Comparison of ENCODE assay signal across 12 cellular contexts in genomic region chr1:8239306-8240023, GRCh38.
DNase-seq lines count a peak whose midpoint lies in the region; ATAC-seq, FAIRE-seq and TF ChIP-seq lines count a peak whose summit lies in the region.
"Had no signal": no experiment of that assay in that cellular context is flagged by ENCODE, and none has a peak within 500 bp of the region (broad histone marks: within the 10 kb centered on the region; RNA-seq: fewer than 3 reads in every experiment).

No MANE protein-coding gene starts in this region.

- no peak for TF ChIP-seq RAD21 in A549 (conservative IDR thresholded peaks at IDR 0.05 in 1 of 2, IDR thresholded peaks at IDR 0.05 in 1 of 2)

- CTCF ChIA-PET in A549 (lab: Yijun Ruan, JAX), result interaction anchor here (0.7 to 2.4 kb wide), 10 partner anchors 38 to 225 kb away, joined by 3 to 9 read pairs (median 4); no protein-coding TSS in a partner anchor

- TF ChIP-seq CTCF in A549 (IDR thresholded peaks at IDR 0.05), result no peak

- peak overlapping the region; percentile 3 for H3K9ac ChIP-seq in NT2/D1 (ENCODE audit: insufficient read length, low read depth)

- no peaks in the 10 kb centered on the region for H3K9me3 ChIP-seq in A549
- H3K9me3 ChIP-seq in NT2/D1 (ENCODE audit: insufficient read depth, low read length), result no peaks in the 10 kb centered on the region
- H3K9me3 ChIP-seq in esophagus (ENCODE audit: control insufficient read depth in 2 of 2, insufficient read depth in 1 of 2, low read depth in 1 of 2, low read length in 1 of 2), result no peaks in the 10 kb centered on the region
- H3K9me3 ChIP-seq in muscle layer of duodenum (ENCODE audit: control insufficient read depth in 1 of 2, low read length in 2 of 2), result no peaks in the 10 kb centered on the region

- H3K27ac ChIP-seq in A549 (peak overlapping the region; percentile 91 to 95), esophagus (ENCODE audit: low read depth in 2 of 2, low read length in 1 of 2) (peak overlapping the region; percentile 45 to 50), muscle layer of duodenum (ENCODE audit: low read length) (peak overlapping the region; percentile 72)

- H3K4me2 ChIP-seq in A549, result peak overlapping the region; percentile 65

- H3K36me3 ChIP-seq in NT2/D1 (ENCODE audit: insufficient read depth, insufficient read length, low read length) (no peaks in the 10 kb centered on the region), esophagus (ENCODE audit: control insufficient read depth in 2 of 2, insufficient read depth in 2 of 2, low read length in 1 of 2) (no peaks in the 10 kb centered on the region), muscle layer of duodenum (ENCODE audit: control insufficient read depth in 1 of 2, insufficient read depth in 2 of 2, low read length in 2 of 2) (no peaks in the 10 kb centered on the region)

- TF ChIP-seq EP300 in A549 (IDR thresholded peaks at IDR 0.05), result no peak

- peaks cover 35% of the 10 kb centered on the region for H3K4me1 ChIP-seq in A549
- no peaks in the 10 kb centered on the region for H3K4me1 ChIP-seq in NT2/D1 (ENCODE audit: insufficient read depth, insufficient read length)
- H3K4me1 ChIP-seq in esophagus (ENCODE audit: control insufficient read depth in 2 of 2, insufficient read depth in 2 of 2, low read length in 1 of 2), result no peaks in the 10 kb centered on the region
- H3K4me1 ChIP-seq in muscle layer of duodenum (ENCODE audit: control insufficient read depth in 1 of 2, insufficient read depth in 2 of 2, low read length in 2 of 2), result peaks cover 0 to 17% of the 10 kb centered on the region in 2 donors

- no peak for TF ChIP-seq POLR2A in A549 (IDR thresholded peaks at IDR 0.05; ENCODE audit: low read length)

- H3K27me3 ChIP-seq in NT2/D1 (ENCODE audit: insufficient read depth, insufficient read length), result no peaks in the 10 kb centered on the region
- H3K27me3 ChIP-seq in esophagus (ENCODE audit: control insufficient read depth in 1 of 2, insufficient read depth in 2 of 2, low read length in 2 of 2), result no peaks in the 10 kb centered on the region
- H3K27me3 ChIP-seq in muscle layer of duodenum (ENCODE audit: low read depth, low read length), result no peaks in the 10 kb centered on the region

- peak in 1 of 2 experiments; percentile 51; a peak in 3 of 6 replicates for ATAC-seq in A549
- ATAC-seq: stimulated activated memory B cell treated with anti-CD40 and anti-IgM and Interleukin-4, amounts not matched to agents 10 μg/mL and 1 μg/mL and 100 μg/mL, for 72 hours had no signal

- H3K4me3 ChIP-seq in A549 (no peak overlapping the region), NT2/D1 (ENCODE audit: insufficient read length, low read depth) (no peak overlapping the region), esophagus (ENCODE audit: low read depth in 1 of 2, low read length in 2 of 2) (no peak overlapping the region), muscle layer of duodenum (ENCODE audit: low read depth in 1 of 2, low read length in 2 of 2) (no peak overlapping the region)

- WGBS in A549 (ENCODE audit: missing lambda C conversion rate), result 79% methylated on average over 14 of the region's 14 CpGs
- WGBS in esophagus, 2 donors, result 77% methylated on average over 14 of the region's 14 CpGs

- POLR2A ChIA-PET in A549 (lab: Yijun Ruan, JAX), result interaction anchor here (0.6 kb wide), 1 partner anchor 104 kb away, joined by 4 read pairs; no protein-coding TSS in a partner anchor

- DNase-seq in A549 (ENCODE audit: low read depth in 1 of 2, low spot score in 1 of 2), result peak in 1 of 2 experiments; percentile 58
- peak; percentile 69 for DNase-seq in NT2/D1 (ENCODE audit: low read depth, low spot score)
- DNase-seq in NCI-H187 treated with DMSO at 0.1 percent for 48 hours (lab: John Stamatoyannopoulos, UW), result no peak
- no peak for DNase-seq in NCI-H2029 (lab: John Stamatoyannopoulos, UW)
- no peak for DNase-seq in NCI-H446 treated with DMSO at 0.1 percent for 48 hours (lab: John Stamatoyannopoulos, UW)
- DNase-seq in DMS153 treated with DMSO at 0.1 percent for 48 hours (lab: John Stamatoyannopoulos, UW; ENCODE audit: unreplicated experiment), result no peak
- DNase-seq: activated B cell treated with CpG ODN at 0.5 μM for 24 hours; AML-193; effector memory CD4-positive, alpha-beta T cell had no signal

- no peak for FAIRE-seq in A549 (lab: Jason Lieb, UNC)

TF ChIP-seq in A549, 52 proteins besides CTCF, POLR2A, EP300 and RAD21:
- TF ChIP-seq HEYL (CRISPR knock-in tag; IDR thresholded peaks at IDR 0.05) (no peak), MYC (IDR thresholded peaks at IDR 0.05; ENCODE audit: borderline replicate concordance, low read length) (no peak), HES2 (IDR thresholded peaks at IDR 0.05) (no peak), NFE2L2 (conservative IDR thresholded peaks at IDR 0.05; ENCODE audit: low read length) (no peak), CHD2 (IDR thresholded peaks at IDR 0.05; ENCODE audit: low read length, partially characterized antibody) (no peak), SREBF2 (IDR thresholded peaks at IDR 0.05) (no peak), USF2 (IDR thresholded peaks at IDR 0.05) (no peak), REST (IDR thresholded peaks at IDR 0.05) (no peak), ESRRA (IDR thresholded peaks at IDR 0.05; ENCODE audit: borderline replicate concordance, low read length) (no peak), MAZ (IDR thresholded peaks at IDR 0.05; ENCODE audit: borderline replicate concordance, low read depth, low read length) (no peak), NR3C1 (IDR thresholded peaks at IDR 0.05) (no peak), ELK1 (IDR thresholded peaks at IDR 0.05; ENCODE audit: low read depth, low read length) (no peak), EHF (CRISPR knock-in tag; IDR thresholded peaks at IDR 0.05) (no peak), EHMT2 (IDR thresholded peaks at IDR 0.05; ENCODE audit: low read depth) (no peak), ATOH8 (CRISPR knock-in tag; IDR thresholded peaks at IDR 0.05; ENCODE audit: low read depth) (no peak), FOSB (CRISPR knock-in tag; IDR thresholded peaks at IDR 0.05) (no peak)
TF ChIP-seq in A549: peak in this region for 0.
